ENCODE assay signal across 17 cellular contexts in the genomic region with DNA sequence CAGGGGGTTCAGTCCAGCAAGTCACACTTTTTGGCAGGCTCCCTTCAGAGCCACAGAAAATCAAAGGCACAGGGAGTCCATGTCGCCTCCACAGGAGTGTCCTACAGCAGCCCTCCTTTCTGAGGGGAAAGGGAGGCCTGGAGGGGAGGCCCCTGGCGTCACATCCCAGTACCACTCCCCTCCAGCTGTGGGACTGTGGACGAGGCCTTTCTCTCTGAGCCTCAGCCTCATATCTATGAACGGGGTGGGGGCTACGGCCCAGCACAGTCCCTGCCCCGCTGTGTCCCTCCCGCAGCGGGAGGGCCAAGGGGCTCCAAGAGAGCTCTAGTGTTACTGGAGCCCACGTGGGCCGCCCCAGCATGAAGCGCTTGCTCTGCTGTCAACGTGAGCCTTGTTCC. TPM values are rescaled to one million over a fixed set of nuclear protein-coding genes. Genes with fewer than 3 reads are reported as not detected.
DNase-seq lines count a peak whose midpoint lies in the region; ATAC-seq, FAIRE-seq and TF ChIP-seq lines count a peak whose summit lies in the region.
"Had no signal": no experiment of that assay in that cellular context is flagged by ENCODE, and none has a peak within 500 bp of the region (broad histone marks: within the 10 kb centered on the region; RNA-seq: fewer than 3 reads in every experiment).

No MANE protein-coding gene starts in this region.

- H2AFZ ChIP-seq in osteoblast (ENCODE audit: low read length) (no peak overlapping the region), GM23248 (no peak overlapping the region)
- H2AFZ ChIP-seq: GM23338 had no signal

- H3K4me1 ChIP-seq in kidney (ENCODE audit: control insufficient read depth in 1 of 2, insufficient read depth in 1 of 2, low read depth in 1 of 2, low read length in 2 of 2) (peaks cover 0 to 2% of the 10 kb centered on the region in 2 donors), osteoblast (ENCODE audit: insufficient read depth, low read length) (no peaks in the 10 kb centered on the region), aorta (ENCODE audit: control insufficient read depth in 1 of 2, insufficient read depth in 2 of 2, low read length in 2 of 2) (no peaks in the 10 kb centered on the region), GM23248 (ENCODE audit: insufficient read depth) (no peaks in the 10 kb centered on the region)
- H3K4me1 ChIP-seq: BLaER1 treated with 17β-estradiol and CSF1 and Interleukin-3, amounts not matched to agents 10 nM and 100 nM had no signal

- H3K4me2 ChIP-seq in osteoblast (ENCODE audit: insufficient read depth, low read length) (no peak overlapping the region), GM23248 (ENCODE audit: unreplicated experiment) (no peak overlapping the region)
- H3K4me2 ChIP-seq: BLaER1 treated with 17β-estradiol and CSF1 and Interleukin-3, amounts not matched to agents 10 nM and 100 nM; GM23338 had no signal

- TF ChIP-seq CTCF in chondrocyte (IDR thresholded peaks at IDR 0.05) (no peak), kidney (IDR thresholded peaks at IDR 0.05; ENCODE audit: borderline replicate concordance, extremely low read depth, insufficient read depth) (no peak), osteoblast (IDR thresholded peaks at IDR 0.05; ENCODE audit: extremely low read depth, low read depth, low read length) (no peak)

- H3K36me3 ChIP-seq in kidney (ENCODE audit: control insufficient read depth in 1 of 2, insufficient read depth in 2 of 2, low read length in 2 of 2), result peaks cover 13 to 22% of the 10 kb centered on the region in 2 donors
- H3K36me3 ChIP-seq in osteoblast (ENCODE audit: insufficient read depth, low read length), result peaks cover 4% of the 10 kb centered on the region
- peaks cover 0 to 3% of the 10 kb centered on the region in 2 donors for H3K36me3 ChIP-seq in aorta (ENCODE audit: control insufficient read depth in 1 of 2, insufficient read depth in 2 of 2, low read length in 1 of 2)
- no peaks in the 10 kb centered on the region for H3K36me3 ChIP-seq in GM23248 (ENCODE audit: low read depth)

- 93% methylated on average over 12 of the region's 12 CpGs for WGBS in aorta, 2 donors
- 91% methylated on average over 12 of the region's 12 CpGs for WGBS in GM23248 (ENCODE audit: low coverage in 1 of 2, low lambda C conversion rate in 2 of 2, missing lambda C conversion rate in 2 of 2), 2 experiments

- ATAC-seq in aorta (ENCODE audit: low FRiP score) (no peak), GM21723 (IDR thresholded peaks at IDR 0.05; ENCODE audit: unreplicated experiment) (no peak)
- ATAC-seq: CD8-positive, alpha-beta T cell; GM12878; GM23338 had no signal

- H3K27ac Mint-ChIP-seq in chondrocyte (ENCODE audit: unreplicated experiment), result no peak overlapping the region
- H3K27ac Mint-ChIP-seq: B cell; CD8-positive, alpha-beta T cell; GM23338 had no signal

- no peak overlapping the region for H3K4me3 ChIP-seq in kidney (ENCODE audit: low read length in 2 of 2)
- H3K4me3 ChIP-seq in osteoblast (ENCODE audit: insufficient read depth, low read length), result no peak overlapping the region
- H3K4me3 ChIP-seq in aorta (ENCODE audit: low read length in 2 of 2), result no peak overlapping the region
- no peak overlapping the region for H3K4me3 ChIP-seq in GM23248
- H3K4me3 ChIP-seq: BLaER1 treated with 17β-estradiol and CSF1 and Interleukin-3, amounts not matched to agents 10 nM and 100 nM; GM12878; GM23338 had no signal

- H3K27me3 ChIP-seq in osteoblast (ENCODE audit: insufficient read depth, low read length), result no peaks in the 10 kb centered on the region
- H3K27me3 ChIP-seq in aorta (ENCODE audit: control insufficient read depth in 1 of 2, insufficient read depth in 2 of 2, low read length in 1 of 2), result no peaks in the 10 kb centered on the region
- no peaks in the 10 kb centered on the region for H3K27me3 ChIP-seq in GM23248 (replicated peaks; ENCODE audit: insufficient read depth)
- H3K27me3 ChIP-seq: BLaER1 treated with 17β-estradiol and CSF1 and Interleukin-3, amounts not matched to agents 10 nM and 100 nM had no signal

- no peaks in the 10 kb centered on the region for H3F3A ChIP-seq in GM23248 (ENCODE audit: insufficient read depth)

- no peaks in the 10 kb centered on the region for H4K20me1 ChIP-seq in osteoblast (ENCODE audit: insufficient read depth, low read length)
- no peaks in the 10 kb centered on the region for H4K20me1 ChIP-seq in GM23248 (ENCODE audit: insufficient read depth)

- peak; percentile 54 for DNase-seq in chondrocyte (ENCODE audit: low spot score)
- peak; percentile 38 for DNase-seq in kidney
- DNase-seq in osteoblast (ENCODE audit: insufficient read length, low spot score, missing footprints), result peak; percentile 68
- DNase-seq in aorta, result peak; percentile 32 to 42
- DNase-seq in GM23248, result no peak
- DNase-seq: Calu3; CD8-positive, alpha-beta T cell; DMS79 treated with DMSO at 0.1 percent for 48 hours; HCEC 1CT; IMR-90 had no signal

- in situ Hi-C loops in GM23248 (cut with MboI), result no loop called here

- H3K4me3 Mint-ChIP-seq in chondrocyte (ENCODE audit: unreplicated experiment), result no peak overlapping the region
- H3K4me3 Mint-ChIP-seq: B cell; CD8-positive, alpha-beta T cell; GM23338 had no signal

- intact Hi-C loops in kidney (cut with DNase I), result no loop called here
- intact Hi-C loops in aorta (cut with DNase I), result no loop called here

- peaks cover 6% of the 10 kb centered on the region for H3K36me3 Mint-ChIP-seq in chondrocyte (ENCODE audit: low read depth)

- no peak for FAIRE-seq in kidney (lab: Jason Lieb, UNC)
- FAIRE-seq: GM12878, H54 had no signal

- no peaks in the 10 kb centered on the region for H3K4me1 Mint-ChIP-seq in chondrocyte (ENCODE audit: low read depth)
- H3K4me1 Mint-ChIP-seq: B cell, GM23338 had no signal

- H3K9me3 Mint-ChIP-seq in chondrocyte (ENCODE audit: low read depth), result no peaks in the 10 kb centered on the region
- H3K9me3 Mint-ChIP-seq: CD8-positive, alpha-beta T cell; GM23338 had no signal

- H3K27ac ChIP-seq in kidney (ENCODE audit: low read depth in 2 of 2, low read length in 2 of 2), result no peak overlapping the region
- no peak overlapping the region for H3K27ac ChIP-seq in osteoblast (ENCODE audit: low read depth, low read length)
- H3K27ac ChIP-seq in aorta (ENCODE audit: low read depth in 1 of 2, low read length in 2 of 2), result no peak overlapping the region
- H3K27ac ChIP-seq in GM23248, result no peak overlapping the region
- H3K27ac ChIP-seq: BLaER1 treated with 17β-estradiol and CSF1 and Interleukin-3, amounts not matched to agents 10 nM and 100 nM; HL-60 had no signal

- no peaks in the 10 kb centered on the region for H3K9me2 ChIP-seq in GM23248 (ENCODE audit: insufficient read depth)

- H3K9ac ChIP-seq in kidney (ENCODE audit: low read length in 2 of 2), result no peak overlapping the region
- no peak overlapping the region for H3K9ac ChIP-seq in GM23248
- H3K9ac ChIP-seq: BLaER1 treated with 17β-estradiol and CSF1 and Interleukin-3, amounts not matched to agents 10 nM and 100 nM had no signal

- H3K27me3 Mint-ChIP-seq in chondrocyte (ENCODE audit: low read depth), result no peaks in the 10 kb centered on the region
- H3K27me3 Mint-ChIP-seq: B cell had no signal

- H3K79me2 ChIP-seq in osteoblast (ENCODE audit: insufficient read depth, low read length) (no peaks in the 10 kb centered on the region), GM23248 (ENCODE audit: insufficient read depth) (no peaks in the 10 kb centered on the region)

- H3K9me3 ChIP-seq in kidney (ENCODE audit: control insufficient read depth in 1 of 2, low read length in 2 of 2) (no peaks in the 10 kb centered on the region), osteoblast (ENCODE audit: low read depth, low read length) (no peaks in the 10 kb centered on the region), aorta (ENCODE audit: control insufficient read depth, low read length) (no peaks in the 10 kb centered on the region), GM23248 (ENCODE audit: low read depth) (no peaks in the 10 kb centered on the region)
- H3K9me3 ChIP-seq: BLaER1 treated with 17β-estradiol and CSF1 and Interleukin-3, amounts not matched to agents 10 nM and 100 nM had no signal

RNA-seq across cellular contexts. Expression of gene PEPD, which starts 23.8 kb away (rescaled TPM):
- total RNA-seq in chondrocyte (55.6 to 68.7 TPM (median 62.0 TPM) in 3 replicates), kidney (71.4 TPM), osteoblast (82.8 and 87.9 TPM in 2 replicates), aorta (10 to 100 TPM; 54.3 to 56.6 TPM)
- polyA plus RNA-seq in kidney (ENCODE audit: insufficient read depth, low read depth, low replicate concordance) (402 TPM), aorta (100 to 1,000 TPM in 1 of 2 donors, 10 to 100 TPM in 1; 48.2 to 186 TPM), GM23248 (2016; fragmentation: Nextera tagmentation; extraction: Ambion mirVana) (86.5 and 92.3 TPM in 2 replicates)
- 45.4 and 54.8 TPM in 2 replicates for total RNA-seq in GM23248 (2014; rRNA removed; shearing (Covaris generic))
